ENCODE assay signal across 16 cellular contexts in genomic region chr17:55334881-55335523, GRCh38.
"Had no signal": no experiment of that assay in that cellular context is flagged by ENCODE, and none has a peak within 500 bp of the region (broad histone marks: within the 10 kb centered on the region; RNA-seq: fewer than 3 reads in every experiment).

No MANE protein-coding gene starts in this region.

- DNase-seq: activated CD4-positive, alpha-beta memory T cell treated with anti-CD3 and anti-CD28 coated beads, Interleukin-2, amount 10 ng/mL, durations not matched to agents 7 days and 5 days; activated CD8-positive, alpha-beta memory T cell treated with anti-CD3 and anti-CD28 coated beads, Interleukin-2, amount 50 U/mL, for 48 hours; activated naive CD4-positive, alpha-beta T cell; activated naive CD8-positive, alpha-beta T cell treated with anti-CD3 and anti-CD28 coated beads, Interleukin-2, amount 50 U/mL, for 24 hours; dorsolateral prefrontal cortex; esophagus squamous epithelium; left ventricle myocardium superior; mesendoderm; sigmoid colon; stimulated activated CD4-positive, alpha-beta T cell treated with anti-CD3 and anti-CD28 coated beads, Interleukin-2, amount 100 ng/mL, for 24 hours; stimulated activated naive B cell treated with anti-CD40 and anti-IgM and Interleukin-4, amounts not matched to agents 10 μg/mL and 1 μg/mL and 100 μg/mL, for 72 hours; SW 1271; T-helper 9 cell; trophoblast cell had no signal

- H3K27me3 ChIP-seq: ascending aorta, dorsolateral prefrontal cortex, esophagus squamous epithelium, sigmoid colon had no signal

- H3K27ac ChIP-seq: dorsolateral prefrontal cortex, esophagus squamous epithelium, neutrophil, sigmoid colon had no signal

- ATAC-seq: activated naive CD8-positive, alpha-beta T cell treated with anti-CD3 and anti-CD28 coated beads, Interleukin-2, amount 50 U/mL, for 24 hours; left ventricle myocardium superior; stimulated activated naive B cell treated with anti-CD40 and anti-IgM and Interleukin-4, amounts not matched to agents 10 μg/mL and 1 μg/mL and 100 μg/mL, for 72 hours had no signal

- H3K4me3 ChIP-seq: ascending aorta, dorsolateral prefrontal cortex, esophagus squamous epithelium, sigmoid colon had no signal

- H3K4me1 ChIP-seq: ascending aorta, esophagus squamous epithelium, sigmoid colon had no signal

- H3K9me3 ChIP-seq: ascending aorta, esophagus squamous epithelium, neutrophil, sigmoid colon had no signal

- H3K36me3 ChIP-seq: ascending aorta, esophagus squamous epithelium, neutrophil, sigmoid colon had no signal
